ENCODE assay signal across 1 cellular context in the genomic region with DNA sequence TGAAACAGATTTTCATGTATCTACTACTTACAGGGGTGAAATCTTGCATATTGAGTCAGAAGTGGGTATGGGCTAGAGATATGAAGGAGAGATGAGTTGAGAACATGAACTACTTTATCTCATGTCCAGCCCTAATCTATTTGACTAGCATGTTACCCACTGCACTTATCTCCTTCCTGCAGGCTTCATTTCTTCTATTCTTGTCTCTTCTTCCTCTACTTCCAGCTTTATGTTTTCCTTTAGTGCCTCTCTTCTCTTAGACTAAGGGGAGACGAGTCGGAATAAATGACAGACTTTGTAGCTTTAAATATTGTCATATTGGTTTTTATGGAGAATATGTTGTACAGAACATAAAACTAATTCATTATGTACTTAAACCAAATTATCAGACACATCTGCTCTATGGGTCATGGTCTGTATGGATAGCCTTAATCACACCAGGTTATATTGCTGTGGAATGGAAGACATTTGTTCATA.
A peak's percentile ranks its signal among the peaks of the same experiment; 100 is the strongest.
TF ChIP-seq lines count a peak whose summit lies in the region.

No MANE protein-coding gene starts in this region.

TF ChIP-seq in K562, 482 proteins besides CTCF, POLR2A, EP300 and RAD21 (continued from another document and continues in another):
- TF ChIP-seq, protein P1, sequence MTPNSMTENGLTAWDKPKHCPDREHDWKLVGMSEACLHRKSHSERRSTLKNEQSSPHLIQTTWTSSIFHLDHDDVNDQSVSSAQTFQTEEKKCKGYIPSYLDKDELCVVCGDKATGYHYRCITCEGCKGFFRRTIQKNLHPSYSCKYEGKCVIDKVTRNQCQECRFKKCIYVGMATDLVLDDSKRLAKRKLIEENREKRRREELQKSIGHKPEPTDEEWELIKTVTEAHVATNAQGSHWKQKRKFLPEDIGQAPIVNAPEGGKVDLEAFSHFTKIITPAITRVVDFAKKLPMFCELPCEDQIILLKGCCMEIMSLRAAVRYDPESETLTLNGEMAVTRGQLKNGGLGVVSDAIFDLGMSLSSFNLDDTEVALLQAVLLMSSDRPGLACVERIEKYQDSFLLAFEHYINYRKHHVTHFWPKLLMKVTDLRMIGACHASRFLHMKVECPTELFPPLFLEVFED (CRISPR knock-in tag; conservative IDR thresholded peaks at IDR 0.05) = peak; percentile 78; the same call in 1 of the 2 replicates
- TF ChIP-seq, protein P2, sequence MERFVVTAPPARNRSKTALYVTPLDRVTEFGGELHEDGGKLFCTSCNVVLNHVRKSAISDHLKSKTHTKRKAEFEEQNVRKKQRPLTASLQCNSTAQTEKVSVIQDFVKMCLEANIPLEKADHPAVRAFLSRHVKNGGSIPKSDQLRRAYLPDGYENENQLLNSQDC (CRISPR knock-in tag; IDR thresholded peaks at IDR 0.05) = no peak
- peak in 1 of 2 experiments; percentile 58; a peak in 3 of 4 replicates for TF ChIP-seq MAZ (CRISPR knock-in tag; conservative IDR thresholded peaks at IDR 0.05 in 1 of 2, IDR thresholded peaks at IDR 0.05 in 1 of 2)
- peak; percentile 73; the same call in 1 of the 2 replicates for TF ChIP-seq ZEB2 (IDR thresholded peaks at IDR 0.05)
- peak; percentile 100 for TF ChIP-seq CCNT2 (IDR thresholded peaks at IDR 0.05; ENCODE audit: borderline replicate concordance, extremely low read depth, insufficient read length, low read depth, low read length)
- TF ChIP-seq, protein P3, sequence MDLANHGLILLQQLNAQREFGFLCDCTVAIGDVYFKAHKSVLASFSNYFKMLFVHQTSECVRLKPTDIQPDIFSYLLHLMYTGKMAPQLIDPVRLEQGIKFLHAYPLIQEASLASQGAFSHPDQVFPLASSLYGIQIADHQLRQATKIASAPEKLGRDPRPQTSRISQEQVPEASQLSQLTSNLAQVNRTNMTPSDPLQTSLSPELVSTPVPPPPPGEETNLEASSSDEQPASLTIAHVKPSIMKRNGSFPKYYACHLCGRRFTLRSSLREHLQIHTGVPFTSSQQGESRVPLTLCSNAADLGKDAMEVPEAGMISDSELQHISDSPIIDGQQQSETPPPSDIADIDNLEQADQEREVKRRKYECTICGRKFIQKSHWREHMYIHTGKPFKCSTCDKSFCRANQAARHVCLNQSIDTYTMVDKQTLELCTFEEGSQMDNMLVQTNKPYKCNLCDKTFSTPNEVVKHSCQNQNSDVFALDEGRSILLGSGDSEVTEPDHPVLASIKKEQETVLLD (IDR thresholded peaks at IDR 0.05) = 0 out of 2 replicates have a peak, but pooled peaks have one; percentile 46
- peak; percentile 57; the same call in 1 of the 2 replicates for TF ChIP-seq ZBTB17 (CRISPR knock-in tag; IDR thresholded peaks at IDR 0.05)
- TF ChIP-seq CC2D1A (IDR thresholded peaks at IDR 0.05) = peak; percentile 97
- TF ChIP-seq, protein P4, sequence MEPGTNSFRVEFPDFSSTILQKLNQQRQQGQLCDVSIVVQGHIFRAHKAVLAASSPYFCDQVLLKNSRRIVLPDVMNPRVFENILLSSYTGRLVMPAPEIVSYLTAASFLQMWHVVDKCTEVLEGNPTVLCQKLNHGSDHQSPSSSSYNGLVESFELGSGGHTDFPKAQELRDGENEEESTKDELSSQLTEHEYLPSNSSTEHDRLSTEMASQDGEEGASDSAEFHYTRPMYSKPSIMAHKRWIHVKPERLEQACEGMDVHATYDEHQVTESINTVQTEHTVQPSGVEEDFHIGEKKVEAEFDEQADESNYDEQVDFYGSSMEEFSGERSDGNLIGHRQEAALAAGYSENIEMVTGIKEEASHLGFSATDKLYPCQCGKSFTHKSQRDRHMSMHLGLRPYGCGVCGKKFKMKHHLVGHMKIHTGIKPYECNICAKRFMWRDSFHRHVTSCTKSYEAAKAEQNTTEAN (CRISPR knock-in tag; IDR thresholded peaks at IDR 0.05) = no peak
- TF ChIP-seq, protein P5, sequence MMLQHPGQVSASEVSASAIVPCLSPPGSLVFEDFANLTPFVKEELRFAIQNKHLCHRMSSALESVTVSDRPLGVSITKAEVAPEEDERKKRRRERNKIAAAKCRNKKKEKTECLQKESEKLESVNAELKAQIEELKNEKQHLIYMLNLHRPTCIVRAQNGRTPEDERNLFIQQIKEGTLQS (IDR thresholded peaks at IDR 0.05) = peak; percentile 60; the same call in 1 of the 2 replicates
- TF ChIP-seq, protein P5 (CRISPR knock-in tag; conservative IDR thresholded peaks at IDR 0.05) = no peak
- TF ChIP-seq SPI1 (IDR thresholded peaks at IDR 0.05; ENCODE audit: borderline replicate concordance, low read depth, low read length) = no peak
- TF ChIP-seq CREM (IDR thresholded peaks at IDR 0.05; ENCODE audit: low read depth) = peak; percentile 71
- TF ChIP-seq, protein P6, sequence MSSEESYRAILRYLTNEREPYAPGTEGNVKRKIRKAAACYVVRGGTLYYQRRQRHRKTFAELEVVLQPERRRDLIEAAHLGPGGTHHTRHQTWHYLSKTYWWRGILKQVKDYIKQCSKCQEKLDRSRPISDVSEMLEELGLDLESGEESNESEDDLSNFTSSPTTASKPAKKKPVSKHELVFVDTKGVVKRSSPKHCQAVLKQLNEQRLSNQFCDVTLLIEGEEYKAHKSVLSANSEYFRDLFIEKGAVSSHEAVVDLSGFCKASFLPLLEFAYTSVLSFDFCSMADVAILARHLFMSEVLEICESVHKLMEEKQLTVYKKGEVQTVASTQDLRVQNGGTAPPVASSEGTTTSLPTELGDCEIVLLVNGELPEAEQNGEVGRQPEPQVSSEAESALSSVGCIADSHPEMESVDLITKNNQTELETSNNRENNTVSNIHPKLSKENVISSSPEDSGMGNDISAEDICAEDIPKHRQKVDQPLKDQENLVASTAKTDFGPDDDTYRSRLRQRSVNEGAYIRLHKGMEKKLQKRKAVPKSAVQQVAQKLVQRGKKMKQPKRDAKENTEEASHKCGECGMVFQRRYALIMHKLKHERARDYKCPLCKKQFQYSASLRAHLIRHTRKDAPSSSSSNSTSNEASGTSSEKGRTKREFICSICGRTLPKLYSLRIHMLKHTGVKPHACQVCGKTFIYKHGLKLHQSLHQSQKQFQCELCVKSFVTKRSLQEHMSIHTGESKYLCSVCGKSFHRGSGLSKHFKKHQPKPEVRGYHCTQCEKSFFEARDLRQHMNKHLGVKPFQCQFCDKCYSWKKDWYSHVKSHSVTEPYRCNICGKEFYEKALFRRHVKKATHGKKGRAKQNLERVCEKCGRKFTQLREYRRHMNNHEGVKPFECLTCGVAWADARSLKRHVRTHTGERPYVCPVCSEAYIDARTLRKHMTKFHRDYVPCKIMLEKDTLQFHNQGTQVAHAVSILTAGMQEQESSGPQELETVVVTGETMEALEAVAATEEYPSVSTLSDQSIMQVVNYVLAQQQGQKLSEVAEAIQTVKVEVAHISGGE (CRISPR knock-in tag; IDR thresholded peaks at IDR 0.05) = peak in 1 of 3 experiments; percentile 75; a peak in 2 of 6 replicates
- TF ChIP-seq C11orf30 (IDR thresholded peaks at IDR 0.05; ENCODE audit: low read depth) = no peak
- TF ChIP-seq ZNF354B (CRISPR knock-in tag; IDR thresholded peaks at IDR 0.05) = 0 out of 2 replicates have a peak, but pooled peaks have one; percentile 18
- no peak for TF ChIP-seq SRF (CRISPR knock-in tag; IDR thresholded peaks at IDR 0.05)
- no peak for TF ChIP-seq TCF7 (IDR thresholded peaks at IDR 0.05; ENCODE audit: borderline replicate concordance)
- TF ChIP-seq CREB1 (IDR thresholded peaks at IDR 0.05) = peak; percentile 57; the same call in 1 of the 2 replicates
- TF ChIP-seq CREB1 (CRISPR knock-in tag; IDR thresholded peaks at IDR 0.05) = no peak
- no peak for TF ChIP-seq CBX1 (IDR thresholded peaks at IDR 0.05; ENCODE audit: low read depth)
- TF ChIP-seq KDM2B (CRISPR knock-in tag; IDR thresholded peaks at IDR 0.05) = no peak
- TF ChIP-seq ZNF431 (CRISPR knock-in tag; IDR thresholded peaks at IDR 0.05) = no peak
- no peak; the same call in 1 of the 2 replicates for TF ChIP-seq MBD2 (IDR thresholded peaks at IDR 0.05; ENCODE audit: borderline replicate concordance, low read depth)
- TF ChIP-seq, protein P7, sequence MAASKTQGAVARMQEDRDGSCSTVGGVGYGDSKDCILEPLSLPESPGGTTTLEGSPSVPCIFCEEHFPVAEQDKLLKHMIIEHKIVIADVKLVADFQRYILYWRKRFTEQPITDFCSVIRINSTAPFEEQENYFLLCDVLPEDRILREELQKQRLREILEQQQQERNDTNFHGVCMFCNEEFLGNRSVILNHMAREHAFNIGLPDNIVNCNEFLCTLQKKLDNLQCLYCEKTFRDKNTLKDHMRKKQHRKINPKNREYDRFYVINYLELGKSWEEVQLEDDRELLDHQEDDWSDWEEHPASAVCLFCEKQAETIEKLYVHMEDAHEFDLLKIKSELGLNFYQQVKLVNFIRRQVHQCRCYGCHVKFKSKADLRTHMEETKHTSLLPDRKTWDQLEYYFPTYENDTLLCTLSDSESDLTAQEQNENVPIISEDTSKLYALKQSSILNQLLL (CRISPR knock-in tag; IDR thresholded peaks at IDR 0.05; ENCODE audit: borderline replicate concordance) = no peak
- TF ChIP-seq MYC (IDR thresholded peaks at IDR 0.05; ENCODE audit: low read depth, low read length) = 0 out of 2 replicates have a peak, but pooled peaks have one; percentile 33
- TF ChIP-seq MYC (CRISPR knock-in tag; IDR thresholded peaks at IDR 0.05; ENCODE audit: borderline replicate concordance, low read depth) = no peak
- no peak for TF ChIP-seq PCBP2 (IDR thresholded peaks at IDR 0.05; ENCODE audit: low read depth, low read length, poor library complexity, severe bottlenecking)
- TF ChIP-seq CXXC5 (CRISPR knock-in tag; IDR thresholded peaks at IDR 0.05) = peak; percentile 64
- no peak for TF ChIP-seq ZNF217 (CRISPR knock-in tag; IDR thresholded peaks at IDR 0.05)
- TF ChIP-seq ZNF121 (CRISPR knock-in tag; conservative IDR thresholded peaks at IDR 0.05) = no peak
- 0 out of 2 replicates have a peak, but pooled peaks have one; percentile 19 for TF ChIP-seq HIVEP1 (CRISPR knock-in tag; IDR thresholded peaks at IDR 0.05)
- peak; percentile 90 for TF ChIP-seq ZNF766 (CRISPR knock-in tag; conservative IDR thresholded peaks at IDR 0.05)
- TF ChIP-seq, protein P8, sequence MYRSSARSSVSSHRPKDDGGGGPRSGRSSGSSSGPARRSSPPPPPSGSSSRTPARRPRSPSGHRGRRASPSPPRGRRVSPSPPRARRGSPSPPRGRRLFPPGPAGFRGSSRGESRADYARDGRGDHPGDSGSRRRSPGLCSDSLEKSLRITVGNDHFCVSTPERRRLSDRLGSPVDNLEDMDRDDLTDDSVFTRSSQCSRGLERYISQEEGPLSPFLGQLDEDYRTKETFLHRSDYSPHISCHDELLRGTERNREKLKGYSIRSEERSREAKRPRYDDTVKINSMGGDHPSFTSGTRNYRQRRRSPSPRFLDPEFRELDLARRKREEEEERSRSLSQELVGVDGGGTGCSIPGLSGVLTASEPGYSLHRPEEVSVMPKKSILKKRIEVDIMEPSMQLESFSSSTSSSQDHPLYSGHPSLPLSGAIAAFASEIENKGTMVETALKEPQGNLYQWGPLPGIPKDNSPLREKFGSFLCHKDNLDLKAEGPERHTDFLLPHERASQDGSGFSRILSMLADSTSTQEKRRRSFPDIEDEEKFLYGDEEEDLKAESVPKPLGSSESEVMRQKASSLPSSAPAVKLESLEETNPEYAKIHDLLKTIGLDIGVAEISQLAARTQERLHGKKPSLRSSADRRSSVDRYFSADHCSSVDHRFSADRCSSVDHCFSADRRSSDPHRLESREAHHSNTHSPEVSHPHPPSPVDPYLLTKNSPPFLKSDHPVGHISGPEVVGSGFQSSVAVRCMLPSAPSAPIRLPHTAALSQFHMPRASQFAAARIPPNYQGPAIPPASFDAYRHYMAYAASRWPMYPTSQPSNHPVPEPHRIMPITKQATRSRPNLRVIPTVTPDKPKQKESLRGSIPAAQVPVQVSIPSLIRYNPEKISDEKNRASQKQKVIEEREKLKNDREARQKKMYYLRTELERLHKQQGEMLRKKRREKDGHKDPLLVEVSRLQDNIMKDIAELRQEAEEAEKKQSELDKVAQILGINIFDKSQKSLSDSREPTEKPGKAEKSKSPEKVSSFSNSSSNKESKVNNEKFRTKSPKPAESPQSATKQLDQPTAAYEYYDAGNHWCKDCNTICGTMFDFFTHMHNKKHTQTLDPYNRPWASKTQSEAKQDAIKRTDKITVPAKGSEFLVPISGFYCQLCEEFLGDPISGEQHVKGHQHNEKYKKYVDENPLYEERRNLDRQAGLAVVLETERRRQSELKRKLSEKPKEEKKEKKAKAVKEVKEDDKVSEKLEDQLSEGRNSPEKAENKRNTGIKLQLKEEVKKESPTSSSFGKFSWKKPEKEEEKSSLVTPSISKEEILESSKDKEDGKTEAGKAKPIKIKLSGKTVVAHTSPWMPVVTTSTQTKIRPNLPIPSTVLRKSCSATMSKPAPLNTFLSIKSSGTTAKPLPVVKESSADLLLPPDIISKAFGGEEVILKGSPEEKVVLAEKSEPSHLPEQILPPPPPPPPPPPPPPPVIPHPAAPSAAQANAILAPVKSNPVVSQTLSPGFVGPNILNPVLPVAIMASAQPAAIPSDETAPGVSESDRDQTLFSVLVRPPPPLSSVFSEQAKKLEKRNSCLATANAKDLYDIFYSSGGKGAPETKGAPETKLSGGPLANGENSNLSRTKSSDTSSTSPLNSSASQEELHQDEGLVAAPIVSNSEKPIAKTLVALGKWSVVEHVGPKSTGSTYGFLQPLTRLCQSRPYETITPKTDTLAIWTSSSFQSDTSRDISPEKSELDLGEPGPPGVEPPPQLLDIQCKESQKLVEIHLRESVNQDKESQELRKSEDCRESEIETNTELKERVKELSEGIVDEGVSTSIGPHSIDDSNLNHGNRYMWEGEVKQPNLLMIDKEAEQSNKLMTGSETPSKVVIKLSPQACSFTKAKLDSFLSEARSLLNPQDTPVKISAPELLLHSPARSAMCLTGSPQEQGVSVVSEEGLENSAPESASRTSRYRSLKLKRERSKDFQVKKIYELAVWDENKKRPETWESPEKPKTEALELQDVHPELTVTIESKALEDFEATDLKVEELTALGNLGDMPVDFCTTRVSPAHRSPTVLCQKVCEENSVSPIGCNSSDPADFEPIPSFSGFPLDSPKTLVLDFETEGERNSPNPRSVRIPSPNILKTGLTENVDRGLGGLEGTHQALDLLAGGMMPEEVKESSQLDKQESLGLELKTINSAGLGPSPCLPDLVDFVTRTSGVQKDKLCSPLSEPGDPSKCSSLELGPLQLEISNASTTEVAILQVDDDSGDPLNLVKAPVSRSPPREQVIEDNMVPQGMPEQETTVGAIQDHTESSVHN (IDR thresholded peaks at IDR 0.05; ENCODE audit: borderline replicate concordance in 1 of 2, low read depth in 1 of 2) = peak in 1 of 2 experiments; percentile 86; a peak in 2 of 4 replicates
- TF ChIP-seq ZNF75A (CRISPR knock-in tag; IDR thresholded peaks at IDR 0.05) = no peak
- TF ChIP-seq DMBX1 (CRISPR knock-in tag; IDR thresholded peaks at IDR 0.05; ENCODE audit: borderline replicate concordance) = peak; percentile 74; the same call in 1 of the 2 replicates
- TF ChIP-seq KHSRP (IDR thresholded peaks at IDR 0.05) = peak; percentile 75
- no peak for TF ChIP-seq CHD2 (IDR thresholded peaks at IDR 0.05; ENCODE audit: low read depth, low read length)
- TF ChIP-seq LEF1 (IDR thresholded peaks at IDR 0.05) = peak; percentile 87
- no peak for TF ChIP-seq CBX2 (IDR thresholded peaks at IDR 0.05; ENCODE audit: insufficient read depth, low read length, poor library complexity, severe bottlenecking)
- TF ChIP-seq, protein P9, sequence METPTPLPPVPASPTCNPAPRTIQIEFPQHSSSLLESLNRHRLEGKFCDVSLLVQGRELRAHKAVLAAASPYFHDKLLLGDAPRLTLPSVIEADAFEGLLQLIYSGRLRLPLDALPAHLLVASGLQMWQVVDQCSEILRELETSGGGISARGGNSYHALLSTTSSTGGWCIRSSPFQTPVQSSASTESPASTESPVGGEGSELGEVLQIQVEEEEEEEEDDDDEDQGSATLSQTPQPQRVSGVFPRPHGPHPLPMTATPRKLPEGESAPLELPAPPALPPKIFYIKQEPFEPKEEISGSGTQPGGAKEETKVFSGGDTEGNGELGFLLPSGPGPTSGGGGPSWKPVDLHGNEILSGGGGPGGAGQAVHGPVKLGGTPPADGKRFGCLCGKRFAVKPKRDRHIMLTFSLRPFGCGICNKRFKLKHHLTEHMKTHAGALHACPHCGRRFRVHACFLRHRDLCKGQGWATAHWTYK (CRISPR knock-in tag; IDR thresholded peaks at IDR 0.05) = peak; percentile 80
